In the genomic region with DNA sequence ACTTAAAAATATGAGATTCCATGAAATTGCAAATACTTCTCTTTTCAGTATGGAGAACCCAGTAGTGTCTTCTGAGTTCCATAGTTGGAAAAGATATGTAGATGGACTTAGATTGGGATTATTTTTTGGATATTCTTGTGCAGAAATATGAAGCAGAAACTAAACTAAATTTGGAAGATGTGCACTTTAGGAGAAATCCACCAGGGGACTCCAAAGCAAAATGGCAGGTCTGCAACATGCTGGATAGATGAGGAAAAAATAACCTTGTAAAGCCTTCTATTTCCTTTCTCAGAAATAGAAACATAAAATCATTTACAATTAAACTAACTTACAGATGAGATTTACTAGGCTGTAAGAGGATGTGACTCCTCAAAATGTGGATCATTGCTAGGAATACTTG, we compare ENCODE assay signal across 20 cellular contexts. TPM values are rescaled to one million over a fixed set of nuclear protein-coding genes. Genes with fewer than 3 reads are reported as not detected.
A peak's percentile ranks its signal among the peaks of the same experiment; 100 is the strongest.
DNase-seq lines count a peak whose midpoint lies in the region; ATAC-seq and TF ChIP-seq lines count a peak whose summit lies in the region.
"Had no signal": no experiment of that assay in that cellular context is flagged by ENCODE, and none has a peak within 500 bp of the region (broad histone marks: within the 10 kb centered on the region; RNA-seq: fewer than 3 reads in every experiment).

No MANE protein-coding gene starts in this region.

- no peak for ATAC-seq in GM19351 (IDR thresholded peaks at IDR 0.05; ENCODE audit: unreplicated experiment)
- ATAC-seq: body of pancreas had no signal

- DNase-seq in BE2C (no peak), NAMALWA (ENCODE audit: low spot score) (peak; percentile 3), epithelial cell of esophagus (ENCODE audit: low read depth) (no peak), neural crest cell (ENCODE audit: low read depth, low spot score) (no peak), NCI-H82 treated with DMSO at 0.1 percent for 48 hours (lab: John Stamatoyannopoulos, UW; ENCODE audit: unreplicated experiment) (no peak), NCI-H1436 treated with DMSO at 0.1 percent for 48 hours (lab: John Stamatoyannopoulos, UW) (no peak), MV-4-11 (lab: John Stamatoyannopoulos, UW) (no peak)
- DNase-seq: body of pancreas, foreskin melanocyte, hypothalamus, islet precursor cell, NCI-H524 treated with DMSO at 0.1 percent for 48 hours, nucleus accumbens, SW 1271 had no signal

- no peaks in the 10 kb centered on the region for H3K4me1 Mint-ChIP-seq in neural crest cell
- H3K4me1 Mint-ChIP-seq: activated naive CD4-positive, alpha-beta T cell treated with anti-CD3 and anti-CD28 coated beads, Interleukin-2, amount 50 U/mL, for 24 hours had no signal

- H3K4me3 Mint-ChIP-seq in neural crest cell: no peak overlapping the region
- H3K4me3 Mint-ChIP-seq: activated naive CD4-positive, alpha-beta T cell treated with anti-CD3 and anti-CD28 coated beads, Interleukin-2, amount 50 U/mL, for 24 hours had no signal

- no peaks in the 10 kb centered on the region for H3K36me3 Mint-ChIP-seq in neural crest cell (ENCODE audit: low read depth)
- H3K36me3 Mint-ChIP-seq: activated naive CD4-positive, alpha-beta T cell treated with anti-CD3 and anti-CD28 coated beads, Interleukin-2, amount 50 U/mL, for 24 hours had no signal

- no peaks in the 10 kb centered on the region; the same call in 1 of the 2 replicates for H3K9me3 ChIP-seq in BE2C
- H3K9me3 ChIP-seq: body of pancreas, vagina had no signal

- H3K27me3 Mint-ChIP-seq in neural crest cell (ENCODE audit: low read depth): no peaks in the 10 kb centered on the region
- H3K27me3 Mint-ChIP-seq: activated naive CD4-positive, alpha-beta T cell treated with anti-CD3 and anti-CD28 coated beads, Interleukin-2, amount 50 U/mL, for 24 hours had no signal

- H3K4me1 ChIP-seq in BE2C: no peaks in the 10 kb centered on the region
- H3K4me1 ChIP-seq: body of pancreas, vagina had no signal

- peaks cover 90% of the 10 kb centered on the region for H3K36me3 ChIP-seq in BE2C
- H3K36me3 ChIP-seq: vagina had no signal

- TF ChIP-seq CTCF in BE2C (IDR thresholded peaks at IDR 0.05; ENCODE audit: low read depth, low read length): peak; percentile 54
- TF ChIP-seq CTCF in epithelial cell of esophagus (IDR thresholded peaks at IDR 0.05; ENCODE audit: insufficient read depth, low read depth, low read length, missing control alignments): peak; percentile 26
- peak; percentile 37 for TF ChIP-seq CTCF in neural crest cell (conservative IDR thresholded peaks at IDR 0.05)

- no peaks in the 10 kb centered on the region for H3K27me3 ChIP-seq in BE2C
- H3K27me3 ChIP-seq: body of pancreas, vagina had no signal

- no peak overlapping the region for H3K27ac Mint-ChIP-seq in neural crest cell (ENCODE audit: unreplicated experiment)
- H3K27ac Mint-ChIP-seq: activated naive CD4-positive, alpha-beta T cell treated with anti-CD3 and anti-CD28 coated beads, Interleukin-2, amount 50 U/mL, for 24 hours had no signal

- no peaks in the 10 kb centered on the region for H3K9me3 Mint-ChIP-seq in neural crest cell
- H3K9me3 Mint-ChIP-seq: activated naive CD4-positive, alpha-beta T cell treated with anti-CD3 and anti-CD28 coated beads, Interleukin-2, amount 50 U/mL, for 24 hours had no signal

- H3K4me3 ChIP-seq in BE2C (ENCODE audit: low read depth, low read length) (no peak overlapping the region), epithelial cell of esophagus (ENCODE audit: low read length) (no peak overlapping the region)
- H3K4me3 ChIP-seq: body of pancreas, lung, vagina had no signal

RNA-seq across cellular contexts. Expression of a gene that starts 49.2 kb away (rescaled TPM):
- polyA plus RNA-seq in BE2C (2012; ENCODE audit: insufficient read depth, insufficient read length, low read depth): 0.43 TPM
- 0.09 TPM in 1 of 2 replicates, not detected in the other for total RNA-seq in neural crest cell
- total RNA-seq: body of pancreas, HT1080, sciatic nerve, vagina had no signal
- polyA plus RNA-seq: lung had no signal
